25 cellular contexts compared by ENCODE assay signal in the genomic region with DNA sequence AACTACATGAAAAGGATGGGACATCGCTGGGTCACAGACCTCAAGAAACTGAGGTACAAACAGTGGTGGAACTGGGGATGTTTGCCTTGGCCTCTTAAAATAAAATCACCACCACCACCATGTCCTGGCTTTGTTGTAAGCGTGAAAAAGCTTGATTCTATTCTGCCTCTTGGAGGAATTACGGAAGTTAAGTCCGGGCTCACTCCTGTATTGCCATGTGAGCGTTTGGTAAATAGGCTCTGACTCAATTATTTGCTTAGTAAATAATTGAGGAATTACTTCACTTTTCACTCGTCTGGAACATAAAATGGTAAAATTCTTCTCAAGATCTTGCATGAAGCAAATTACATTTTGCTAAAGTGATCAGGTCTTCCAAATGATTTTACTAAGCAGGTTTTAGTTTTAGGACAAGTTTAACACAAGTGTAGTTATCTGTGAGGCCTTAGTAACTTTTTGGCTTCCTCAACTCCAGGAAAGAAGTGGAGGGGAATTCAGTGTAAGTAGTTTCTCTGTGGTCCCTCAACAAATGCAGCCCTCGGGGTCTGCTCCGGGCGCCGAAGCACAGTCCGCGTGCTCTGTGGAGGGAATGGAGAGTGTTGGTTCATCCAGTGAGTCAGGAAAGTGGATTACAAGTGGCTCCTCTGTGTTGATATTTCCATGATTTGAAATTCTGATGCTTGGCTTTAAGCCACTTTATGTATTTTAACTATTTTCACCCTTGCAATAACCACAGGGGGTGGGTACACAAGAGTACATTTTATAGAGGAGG. TPM values are rescaled to one million over a fixed set of nuclear protein-coding genes. Genes with fewer than 3 reads are reported as not detected.
"Had no signal": no experiment of that assay in that cellular context is flagged by ENCODE, and none has a peak within 500 bp of the region (broad histone marks: within the 10 kb centered on the region; RNA-seq: fewer than 3 reads in every experiment).

No MANE protein-coding gene starts in this region.

- H3K4me3 ChIP-seq: prostate gland, right atrium auricular region, transverse colon had no signal

- FAIRE-seq: islet of Langerhans, TTC549 had no signal

- H3K9me3 ChIP-seq: prostate gland, right atrium auricular region, transverse colon had no signal

- H3K27ac ChIP-seq: foreskin keratinocyte, prostate gland, right atrium auricular region, transverse colon had no signal

- ATAC-seq: activated CD8-positive, alpha-beta memory T cell treated with anti-CD3 and anti-CD28 coated beads, Interleukin-2, amount 10 ng/mL, durations not matched to agents 7 days and 5 days; foreskin keratinocyte; stimulated activated naive CD8-positive, alpha-beta T cell treated with anti-CD3 and anti-CD28 coated beads, Interleukin-15, Interleukin-2, amounts not matched to agents 100 U/mL and 50 U/mL, for 24 hours had no signal

- H3K4me1 ChIP-seq: foreskin keratinocyte, prostate gland, right atrium auricular region, transverse colon had no signal

- H3K36me3 ChIP-seq: prostate gland, right atrium auricular region, transverse colon had no signal

- DNase-seq: activated B cell treated with CpG ODN at 0.5 μM for 24 hours; activated CD4-positive, alpha-beta memory T cell treated with anti-CD3 and anti-CD28 coated beads, Interleukin-2, amount 10 ng/mL, durations not matched to agents 7 days and 5 days; activated CD4-positive, alpha-beta T cell treated with anti-CD3 and anti-CD28 coated beads for 48 hours; activated CD8-positive, alpha-beta memory T cell treated with anti-CD3 and anti-CD28 coated beads, Interleukin-2, amount 10 ng/mL, durations not matched to agents 7 days and 5 days; endodermal cell; foreskin keratinocyte; hippocampal formation; left cardiac atrium; nephron progenitor cell; occipital lobe; stimulated activated naive CD8-positive, alpha-beta T cell treated with anti-CD3 and anti-CD28 coated beads, Interleukin-15, Interleukin-2, amounts not matched to agents 100 U/mL and 50 U/mL, for 24 hours; substantia nigra; SW 1271; transverse colon had no signal

- H3K27me3 ChIP-seq: foreskin keratinocyte, right atrium auricular region, transverse colon had no signal

RNA-seq across cellular contexts. Expression of gene IYD, which starts 23.8 kb away (rescaled TPM):
- total RNA-seq: activated B cell treated with CpG ODN at 0.5 μM for 24 hours; activated CD4-positive, alpha-beta memory T cell treated with anti-CD3 and anti-CD28 coated beads, Interleukin-2, amount 10 ng/mL, durations not matched to agents 7 days and 5 days; activated CD8-positive, alpha-beta memory T cell treated with anti-CD3 and anti-CD28 coated beads, Interleukin-2, amount 10 ng/mL, durations not matched to agents 7 days and 5 days; cardiac septum; dermis microvascular lymphatic vessel endothelial cell; endodermal cell; epithelial cell of proximal tubule; fibroblast of lung; foreskin keratinocyte; left cardiac atrium; myocyte; occipital lobe; right atrium auricular region; skeletal muscle tissue; T-helper 2 cell treated with Interferon-gamma antibody and Interleukin-4, amounts not matched to agents 100 ng/mL and 5 ng/mL, for 36 hours had no signal
- polyA plus RNA-seq: fibroblast of lung, foreskin keratinocyte had no signal
